ENCODE assay signal across 1 cellular context in genomic region chr5:130651440-130651839, GRCh38.
TF ChIP-seq lines count a peak whose summit lies in the region.

No MANE protein-coding gene starts in this region.

TF ChIP-seq in GM23338, 12 proteins besides CTCF, POLR2A, EP300 and RAD21 (continued from another document):
- 0 out of 2 replicates have a peak, but pooled peaks have one; percentile 24 for TF ChIP-seq ZNF462 (CRISPR knock-in tag; IDR thresholded peaks at IDR 0.05)
